Comparison of ENCODE assay signal across 34 cellular contexts in genomic region chr12:94851396-94852025, GRCh38.
"Had no signal": no experiment of that assay in that cellular context is flagged by ENCODE, and none has a peak within 500 bp of the region (broad histone marks: within the 10 kb centered on the region; RNA-seq: fewer than 3 reads in every experiment).

No MANE protein-coding gene starts in this region.

- H3K27ac ChIP-seq: adrenal gland, ascending aorta, cardiac muscle cell, coronary artery, dorsolateral prefrontal cortex, gastroesophageal sphincter, heart left ventricle, left lung, lower lobe of right lung, uterus, WERI-Rb-1 had no signal

- H3K4me1 ChIP-seq: adrenal gland, ascending aorta, heart left ventricle, left lung, lower lobe of right lung, uterus had no signal

- ATAC-seq: gastroesophageal sphincter; heart left ventricle; left lung; lower lobe of right lung; natural killer cell treated with Interleukin-12 subunit alpha and Interleukin-12 subunit beta and Interleukin-15 and Interleukin-18, amount 100 ng/mL, for 72 hours; sciatic nerve; stimulated activated effector memory CD8-positive, alpha-beta T cell treated with anti-CD3 and anti-CD28 coated beads, Interleukin-12 subunit alpha, Interleukin-12 subunit beta, amount 100 ng/mL, for 72 hours; stimulated activated naive CD8-positive, alpha-beta T cell treated with anti-CD3 and anti-CD28 coated beads, Interleukin-15, amount 100 ng/mL, for 72 hours had no signal

- H3K9me3 ChIP-seq: adrenal gland, ascending aorta, gastroesophageal sphincter, left lung, lower lobe of right lung, uterus had no signal

- H3K4me3 ChIP-seq: adrenal gland, ascending aorta, cardiac muscle cell, coronary artery, dorsolateral prefrontal cortex, gastroesophageal sphincter, heart left ventricle, left lung, lower lobe of right lung, uterus had no signal

- H3K36me3 ChIP-seq: adrenal gland, ascending aorta, cardiac muscle cell, gastroesophageal sphincter, heart left ventricle, left lung, lower lobe of right lung, uterus, WERI-Rb-1 had no signal

- H3K27me3 ChIP-seq: adrenal gland, ascending aorta, cardiac muscle cell, gastroesophageal sphincter, left lung, uterus had no signal

- DNase-seq: activated CD4-positive, alpha-beta memory T cell treated with anti-CD3 and anti-CD28 coated beads for 36 hours; activated CD4-positive, alpha-beta T cell treated with anti-CD3 and anti-CD28 coated beads, Interleukin-2, amount 10 ng/mL, durations not matched to agents 24 days and 14 days; activated CD4-positive, CD25-positive, alpha-beta regulatory T cell treated with anti-CD3 and anti-CD28 coated beads, Interleukin-2, amount 50 U/mL, for 72 hours; activated CD8-positive, alpha-beta memory T cell treated with anti-CD3 and anti-CD28 coated beads, Interleukin-2, amount 50 U/mL, for 4 hours; activated effector memory CD4-positive, alpha-beta T cell treated with anti-CD3 and anti-CD28 coated beads, Interleukin-2, amount 50 U/mL, for 16 hours; activated naive CD4-positive, alpha-beta T cell treated with anti-CD3 and anti-CD28 coated beads for 36 hours; activated naive CD8-positive, alpha-beta T cell treated with anti-CD3 and anti-CD28 coated beads for 36 hours; activated T-cell treated with anti-CD3 and anti-CD28 coated beads, Interleukin-2, amount 50 U/mL, for 1 hour; adrenal gland; cerebellar nuclear complex; dorsolateral prefrontal cortex; effector memory CD4-positive, alpha-beta T cell; heart left ventricle; hypothalamus; immature natural killer cell; kidney glomerular epithelial cell; left lung; lower lobe of right lung; mesendoderm; small intestine; stimulated activated CD4-positive, alpha-beta T cell treated with anti-CD3 and anti-CD28 coated beads, Interleukin-4, amount 100 ng/mL, for 24 hours; stimulated activated naive CD8-positive, alpha-beta T cell treated with anti-CD3 and anti-CD28 coated beads, Interleukin-15, amount 100 ng/mL, for 72 hours; substantia nigra; T-helper 9 cell; uterus; WERI-Rb-1 had no signal

- FAIRE-seq: endothelial cell of umbilical vein, small intestine had no signal
